ENCODE assay signal across 11 cellular contexts in genomic region chr14:29442720-29443119, GRCh38.
DNase-seq lines count a peak whose midpoint lies in the region; TF ChIP-seq lines count a peak whose summit lies in the region.
"Had no signal": no experiment of that assay in that cellular context is flagged by ENCODE, and none has a peak within 500 bp of the region (broad histone marks: within the 10 kb centered on the region; RNA-seq: fewer than 3 reads in every experiment).

No MANE protein-coding gene starts in this region.

- no peak overlapping the region for H3K4me3 ChIP-seq in epithelial cell of proximal tubule (ENCODE audit: low read depth, low read length)

- DNase-seq in GM04504 (ENCODE audit: low read depth) (peak; percentile 21), OCI-M1 (lab: John Stamatoyannopoulos, UW) (peak; percentile 60), epithelial cell of proximal tubule (ENCODE audit: low read depth) (peak; percentile 37), pulmonary artery endothelial cell (ENCODE audit: low read depth, low spot score) (peak; percentile 75), NCI-H2081 (lab: John Stamatoyannopoulos, UW) (no peak), NCI-H1436 treated with DMSO at 0.1 percent for 48 hours (lab: John Stamatoyannopoulos, UW) (no peak), iPS-NIHi11 (ENCODE audit: low spot score) (no peak), NCI-H1694 treated with DMSO at 0.1 percent for 48 hours (lab: John Stamatoyannopoulos, UW) (no peak)
- DNase-seq: activated gamma-delta T cell treated with Interleukin-2 at 50 U/mL for 16 hours, COR-L47, NCI-H748 treated with DMSO at 0.1 percent for 48 hours had no signal

- no peak for TF ChIP-seq CTCF in epithelial cell of proximal tubule (conservative IDR thresholded peaks at IDR 0.05; ENCODE audit: low read depth, low read length)

Comparison
In these comparisons a context has a peak if more than half of its experiments do, and no peak if none do; other contexts are left out.
1. DNase-seq: peak in GM04504 (single experiment), OCI-M1 (single experiment), epithelial cell of proximal tubule (single experiment) and pulmonary artery endothelial cell (single experiment); none in NCI-H2081 (0 of 2), NCI-H1436 treated with DMSO at 0.1 percent for 48 hours (single experiment), iPS-NIHi11 (single experiment) and NCI-H1694 treated with DMSO at 0.1 percent for 48 hours (single experiment).